ENCODE assay signal across 25 cellular contexts in genomic region chr13:23455401-23456185, GRCh38. TPM values are rescaled to one million over a fixed set of nuclear protein-coding genes. Genes with fewer than 3 reads are reported as not detected.
DNase-seq lines count a peak whose midpoint lies in the region; ATAC-seq and TF ChIP-seq lines count a peak whose summit lies in the region.
"Had no signal": no experiment of that assay in that cellular context is flagged by ENCODE, and none has a peak within 500 bp of the region (broad histone marks: within the 10 kb centered on the region; RNA-seq: fewer than 3 reads in every experiment).

No MANE protein-coding gene starts in this region.

- H3K27ac ChIP-seq in mammary epithelial cell (ENCODE audit: insufficient read depth, low read depth, low read length) (no peak overlapping the region), parathyroid adenoma (peak overlapping the region; percentile 71)
- H3K27ac ChIP-seq: skin epidermis, tibial nerve had no signal

- intact Hi-C loops in mammary epithelial cell (cut with micrococcal nuclease) = no loop called here

- H3K4me2 ChIP-seq in mammary epithelial cell (ENCODE audit: insufficient read depth, low read depth, low read length) (no peak overlapping the region), parathyroid adenoma (ENCODE audit: low read length) (no peak overlapping the region)
- H3K4me2 ChIP-seq: GM23338 had no signal

- ATAC-seq in HG02678 (IDR thresholded peaks at IDR 0.05; ENCODE audit: unreplicated experiment) = no peak
- ATAC-seq: activated T-helper 17 cell treated with anti-CD3 and anti-CD28 coated beads, Interleukin-2, amount 50 U/mL, for 72 hours; CD8-positive, alpha-beta T cell; GM23338; WTC11 had no signal

- H3K27me3 ChIP-seq in mammary epithelial cell (ENCODE audit: insufficient read depth, low read length) (no peaks in the 10 kb centered on the region), parathyroid adenoma (ENCODE audit: control insufficient read depth, insufficient read depth, low read length) (no peaks in the 10 kb centered on the region)
- H3K27me3 ChIP-seq: tibial nerve had no signal

- TF ChIP-seq CTCF in mammary epithelial cell (conservative IDR thresholded peaks at IDR 0.05 in 1 of 2, IDR thresholded peaks at IDR 0.05 in 1 of 2; ENCODE audit: extremely low read depth in 1 of 2, insufficient read depth in 1 of 2, low read depth in 1 of 2, low read length in 2 of 2) (no peak), parathyroid adenoma (IDR thresholded peaks at IDR 0.05) (no peak)

- H3K36me3 ChIP-seq in mammary epithelial cell (ENCODE audit: insufficient read depth, low read length) (no peaks in the 10 kb centered on the region), parathyroid adenoma (ENCODE audit: control insufficient read depth, insufficient read depth, low read length) (no peaks in the 10 kb centered on the region)
- H3K36me3 ChIP-seq: tibial nerve had no signal

- no peak overlapping the region for H3K9ac ChIP-seq in mammary epithelial cell (ENCODE audit: insufficient read depth, low read length)
- H3K9ac ChIP-seq in parathyroid adenoma = no peak overlapping the region

- dilution Hi-C loops in mammary epithelial cell (cut with HindIII; ENCODE audit: low sequenced_read_pairs) = no loop called here

- DNase-seq in DMS53 (lab: John Stamatoyannopoulos, UW) (peak; percentile 13), DMS53 treated with DMSO at 0.1 percent for 48 hours (lab: John Stamatoyannopoulos, UW; ENCODE audit: unreplicated experiment) (no peak), NCI-H1105 (lab: John Stamatoyannopoulos, UW) (peak; percentile 4), mammary epithelial cell (peak; percentile 56), SIG-M5 (lab: John Stamatoyannopoulos, UW) (no peak), SHP77 (lab: John Stamatoyannopoulos, UW) (no peak)
- DNase-seq: 8988T; activated CD4-positive, alpha-beta T cell treated with anti-CD3 and anti-CD28 coated beads, Interleukin-2, amount 50 U/mL, for 4 hours; activated CD8-positive, alpha-beta memory T cell treated with anti-CD3 and anti-CD28 coated beads, Interleukin-2, amount 50 U/mL, for 4 hours; anterior cingulate cortex; caudate nucleus; CD8-positive, alpha-beta T cell; DMS 273 treated with DMSO at 0.1 percent for 48 hours; kidney glomerular epithelial cell; NCI-H1694 treated with DMSO at 0.1 percent for 48 hours; NCI-H2171 treated with DMSO at 0.1 percent for 48 hours; NCI-H526 treated with DMSO at 0.1 percent for 48 hours; SW 1271 had no signal

- H3K9me3 ChIP-seq in mammary epithelial cell (replicated peaks; ENCODE audit: insufficient read depth, low read length) = no peaks in the 10 kb centered on the region
- H3K9me3 ChIP-seq in parathyroid adenoma (ENCODE audit: control insufficient read depth, low read length) = no peaks in the 10 kb centered on the region
- H3K9me3 ChIP-seq: tibial nerve had no signal

- H2AFZ ChIP-seq in mammary epithelial cell (ENCODE audit: low read depth, low read length) (no peak overlapping the region), parathyroid adenoma (peak overlapping the region; percentile 58)
- H2AFZ ChIP-seq: GM23338 had no signal

- H3K4me3 ChIP-seq in mammary epithelial cell (replicated peaks in 1 of 3; ENCODE audit: insufficient read depth in 1 of 3, low read depth in 2 of 3, low read length in 3 of 3) = no peak overlapping the region
- H3K4me3 ChIP-seq in parathyroid adenoma (ENCODE audit: low read depth, low read length) = no peak overlapping the region
- H3K4me3 ChIP-seq: GM23338, skin epidermis, tibial nerve had no signal

- H3K79me2 ChIP-seq in mammary epithelial cell (ENCODE audit: insufficient read depth, low read length) (no peaks in the 10 kb centered on the region), parathyroid adenoma (no peaks in the 10 kb centered on the region)

- in situ Hi-C loops in mammary epithelial cell (cut with MboI; ENCODE audit: low sequenced_read_pairs in 2 of 2) = loop anchor here in 1 of 2 donors (25.0 kb wide), 1 partner anchor 432 kb away; the partner anchor contains the start of genes C1QTNF9B and MIPEP

- H3K4me1 ChIP-seq in mammary epithelial cell (ENCODE audit: insufficient read depth, low read length) (peaks cover 4% of the 10 kb centered on the region), parathyroid adenoma (peaks cover 49% of the 10 kb centered on the region)
- H3K4me1 ChIP-seq: tibial nerve had no signal

- H4K20me1 ChIP-seq in mammary epithelial cell (ENCODE audit: insufficient read depth, low read length) = no peaks in the 10 kb centered on the region

- CTCF ChIA-PET in mammary epithelial cell (lab: Charles Lee; ENCODE audit: low non-redundant PET) = no interaction called here

- no TSS peak for BruUV-seq in mammary epithelial cell (replicated peaks; lab: Mats Ljungman, UMichigan)

- 38% methylated on average over 7 of the region's 7 CpGs for WGBS in mammary epithelial cell (ENCODE audit: low coverage, missing lambda C conversion rate)

RNA-seq across cellular contexts. Expression of gene SACS, which starts 22.1 kb away (rescaled TPM):
- 10 to 100 TPM; 18.5 to 45.5 TPM for total RNA-seq in mammary epithelial cell
- polyA plus RNA-seq in mammary epithelial cell = 9.2 TPM
- 44.8 TPM for polyA minus RNA-seq in mammary epithelial cell

Comparison
In these comparisons a context has a peak if more than half of its experiments do, and no peak if none do; other contexts are left out.
1. DNase-seq: peak in DMS53 (single experiment), NCI-H1105 (single experiment) and mammary epithelial cell (single experiment); none in DMS53 treated with DMSO at 0.1 percent for 48 hours (single experiment), SIG-M5 (single experiment) and SHP77 (0 of 2).